In the genomic region with DNA sequence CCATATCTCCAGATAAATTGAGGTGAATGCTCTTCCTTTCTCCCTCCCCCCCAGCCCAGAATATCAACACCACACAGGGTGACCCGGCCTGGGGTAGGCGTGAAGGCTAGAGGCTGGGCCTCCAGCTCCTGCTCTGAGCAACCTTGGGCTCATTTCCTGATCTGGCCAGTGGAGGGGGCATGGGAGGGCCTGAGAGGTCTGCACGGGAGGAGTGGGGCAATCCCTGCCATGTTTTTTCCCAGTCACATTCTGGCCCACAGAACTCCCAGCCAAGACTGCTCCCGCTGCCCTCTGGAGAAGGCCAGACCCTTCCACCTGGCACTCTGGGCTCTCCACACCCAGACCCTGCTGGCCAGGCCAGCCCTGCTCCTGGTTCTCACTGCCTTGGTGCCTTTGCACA, we compare ENCODE assay signal across 9 cellular contexts. TPM values are rescaled to one million over a fixed set of nuclear protein-coding genes. Genes with fewer than 3 reads are reported as not detected.
DNase-seq lines count a peak whose midpoint lies in the region; ATAC-seq, FAIRE-seq and TF ChIP-seq lines count a peak whose summit lies in the region.
"Had no signal": no experiment of that assay in that cellular context is flagged by ENCODE, and none has a peak within 500 bp of the region (broad histone marks: within the 10 kb centered on the region; RNA-seq: fewer than 3 reads in every experiment).

No MANE protein-coding gene starts in this region.

- H3K27me3 Mint-ChIP-seq in activated T-helper 2 cell treated with anti-CD3 and anti-CD28 coated beads, Interferon-gamma antibody, Interleukin-2, Interleukin-4, amounts not matched to agents 10 μg/mL and 5 μg/mL and 100 μg/mL, durations not matched to agents 14 hours and 24 hours and 36 hours (ENCODE audit: low read depth), result no peaks in the 10 kb centered on the region

- FAIRE-seq in bronchial epithelial cell (lab: Jason Lieb, UNC) (no peak), GM12891 (lab: Jason Lieb, UNC) (no peak)
- FAIRE-seq: astrocyte had no signal

- H3K27me3 ChIP-seq in left ventricle myocardium inferior (ENCODE audit: low read depth), result no peaks in the 10 kb centered on the region
- no peaks in the 10 kb centered on the region for H3K27me3 ChIP-seq in bronchial epithelial cell (ENCODE audit: control insufficient read depth, insufficient read depth, low read length)

- H3K36me3 Mint-ChIP-seq in activated T-helper 2 cell treated with anti-CD3 and anti-CD28 coated beads, Interferon-gamma antibody, Interleukin-2, Interleukin-4, amounts not matched to agents 10 μg/mL and 5 μg/mL and 100 μg/mL, durations not matched to agents 14 hours and 24 hours and 36 hours (ENCODE audit: low read depth), result no peaks in the 10 kb centered on the region

- H3K9me3 ChIP-seq in left ventricle myocardium inferior (replicated peaks), result no peaks in the 10 kb centered on the region

- DNase-seq in left ventricle myocardium superior, result no peak
- DNase-seq in left ventricle myocardium inferior, result no peak
- peak; percentile 51 for DNase-seq in bronchial epithelial cell (ENCODE audit: low read depth)
- no peak for DNase-seq in GM12891 (ENCODE audit: insufficient read length, low spot score)
- no peak for DNase-seq in NCI-H446 (lab: John Stamatoyannopoulos, UW)
- DNase-seq in activated T-helper 2 cell treated with anti-CD3 and anti-CD28 coated beads, Interferon-gamma antibody, Interleukin-2, Interleukin-4, amounts not matched to agents 10 μg/mL and 5 μg/mL and 100 μg/mL, durations not matched to agents 14 hours and 24 hours and 36 hours (ENCODE audit: low spot score), result no peak
- DNase-seq: NCI-H146, retina had no signal

- TF ChIP-seq CTCF in left ventricle myocardium inferior (IDR thresholded peaks at IDR 0.05; ENCODE audit: borderline replicate concordance) (no peak), bronchial epithelial cell (IDR thresholded peaks at IDR 0.05; ENCODE audit: insufficient read depth, low read length, severe bottlenecking) (peak; percentile 70)

- no peak overlapping the region for H3K27ac Mint-ChIP-seq in activated T-helper 2 cell treated with anti-CD3 and anti-CD28 coated beads, Interferon-gamma antibody, Interleukin-2, Interleukin-4, amounts not matched to agents 10 μg/mL and 5 μg/mL and 100 μg/mL, durations not matched to agents 14 hours and 24 hours and 36 hours

- no peak overlapping the region for H3K27ac ChIP-seq in left ventricle myocardium inferior (replicated peaks)

- no peaks in the 10 kb centered on the region for H3K4me1 ChIP-seq in left ventricle myocardium inferior

- intact Hi-C loops in left ventricle myocardium superior (cut with micrococcal nuclease) (no loop called here), left ventricle myocardium inferior (cut with micrococcal nuclease) (no loop called here)
- intact Hi-C loops in activated T-helper 2 cell treated with anti-CD3 and anti-CD28 coated beads, Interferon-gamma antibody, Interleukin-2, Interleukin-4, amounts not matched to agents 10 μg/mL and 5 μg/mL and 100 μg/mL, durations not matched to agents 14 hours and 24 hours and 36 hours (cut with micrococcal nuclease), result no loop called here

- H3K4me3 Mint-ChIP-seq in activated T-helper 2 cell treated with anti-CD3 and anti-CD28 coated beads, Interferon-gamma antibody, Interleukin-2, Interleukin-4, amounts not matched to agents 10 μg/mL and 5 μg/mL and 100 μg/mL, durations not matched to agents 14 hours and 24 hours and 36 hours (ENCODE audit: low read depth), result no peak overlapping the region

- no peaks in the 10 kb centered on the region for H3K9me3 Mint-ChIP-seq in activated T-helper 2 cell treated with anti-CD3 and anti-CD28 coated beads, Interferon-gamma antibody, Interleukin-2, Interleukin-4, amounts not matched to agents 10 μg/mL and 5 μg/mL and 100 μg/mL, durations not matched to agents 14 hours and 24 hours and 36 hours

- H3K4me1 Mint-ChIP-seq in activated T-helper 2 cell treated with anti-CD3 and anti-CD28 coated beads, Interferon-gamma antibody, Interleukin-2, Interleukin-4, amounts not matched to agents 10 μg/mL and 5 μg/mL and 100 μg/mL, durations not matched to agents 14 hours and 24 hours and 36 hours (ENCODE audit: low read depth), result peaks cover 7% of the 10 kb centered on the region

- no peak for TF ChIP-seq POLR2A in GM12891 (IDR thresholded peaks at IDR 0.05; ENCODE audit: low read depth, low read length)

- H3K36me3 ChIP-seq in left ventricle myocardium inferior (no peaks in the 10 kb centered on the region), bronchial epithelial cell (ENCODE audit: control insufficient read depth, insufficient read depth, low read length) (no peaks in the 10 kb centered on the region)

- H3K4me3 ChIP-seq in left ventricle myocardium inferior (no peak overlapping the region), bronchial epithelial cell (ENCODE audit: low read depth, low read length) (no peak overlapping the region)

- peak; percentile 20 for ATAC-seq in left ventricle myocardium superior

TF ChIP-seq in GM12891, 5 proteins besides CTCF, POLR2A, EP300 and RAD21:
- TF ChIP-seq PAX5 (IDR thresholded peaks at IDR 0.05; ENCODE audit: insufficient read depth, low read length, severe bottlenecking) (no peak), TAF1 (IDR thresholded peaks at IDR 0.05; ENCODE audit: low read depth, low read length) (no peak), POLR2AphosphoS5 (IDR thresholded peaks at IDR 0.05; ENCODE audit: low read depth, low read length) (no peak), POU2F2 (IDR thresholded peaks at IDR 0.05; ENCODE audit: low read depth, low read length) (no peak), SPI1 (IDR thresholded peaks at IDR 0.05; ENCODE audit: low read depth, low read length) (no peak)

RNA-seq across cellular contexts. Expression of a gene that starts 3.9 kb away (rescaled TPM):
- total RNA-seq in left ventricle myocardium superior (not detected), left ventricle myocardium inferior (not detected), bronchial epithelial cell (not detected in 2 replicates)
- polyA plus RNA-seq in GM12891 (2012; ENCODE audit: low read depth, missing spikeins), result not detected
- not detected in 2 replicates for total RNA-seq in activated T-helper 2 cell treated with anti-CD3 and anti-CD28 coated beads, Interferon-gamma antibody, Interleukin-2, Interleukin-4, amounts not matched to agents 10 μg/mL and 5 μg/mL and 100 μg/mL, durations not matched to agents 14 hours and 24 hours and 36 hours

RNA-seq across cellular contexts. Expression of a gene that starts 30.7 kb away (rescaled TPM):
- total RNA-seq in left ventricle myocardium superior (6.2 TPM), left ventricle myocardium inferior (8.6 TPM), bronchial epithelial cell (15.8 and 16.5 TPM in 2 replicates)
- polyA plus RNA-seq in GM12891 (2012; ENCODE audit: low read depth, missing spikeins), result 16.2 TPM
- total RNA-seq in activated T-helper 2 cell treated with anti-CD3 and anti-CD28 coated beads, Interferon-gamma antibody, Interleukin-2, Interleukin-4, amounts not matched to agents 10 μg/mL and 5 μg/mL and 100 μg/mL, durations not matched to agents 14 hours and 24 hours and 36 hours, result 47.9 and 56.7 TPM in 2 replicates

RNA-seq across cellular contexts. Expression of a gene that starts 30.9 kb away (rescaled TPM):
- total RNA-seq in left ventricle myocardium superior (10.4 TPM), left ventricle myocardium inferior (7.8 TPM), bronchial epithelial cell (3.8 and 9.0 TPM in 2 replicates)
- 3.5 TPM for polyA plus RNA-seq in GM12891 (2012; ENCODE audit: low read depth, missing spikeins)
- total RNA-seq in activated T-helper 2 cell treated with anti-CD3 and anti-CD28 coated beads, Interferon-gamma antibody, Interleukin-2, Interleukin-4, amounts not matched to agents 10 μg/mL and 5 μg/mL and 100 μg/mL, durations not matched to agents 14 hours and 24 hours and 36 hours, result 6.9 and 10.3 TPM in 2 replicates

RNA-seq across cellular contexts. Expression of a gene that starts 48.6 kb away (rescaled TPM):
- not detected for total RNA-seq in left ventricle myocardium superior
- not detected for total RNA-seq in left ventricle myocardium inferior
- total RNA-seq in bronchial epithelial cell, result under 0.01 TPM in 2 replicates
- polyA plus RNA-seq in GM12891 (2012; ENCODE audit: low read depth, missing spikeins), result 0.05 TPM
- 0.16 and 0.39 TPM in 2 replicates for total RNA-seq in activated T-helper 2 cell treated with anti-CD3 and anti-CD28 coated beads, Interferon-gamma antibody, Interleukin-2, Interleukin-4, amounts not matched to agents 10 μg/mL and 5 μg/mL and 100 μg/mL, durations not matched to agents 14 hours and 24 hours and 36 hours

RNA-seq across cellular contexts. Expression of a gene that starts 53.9 kb away (rescaled TPM):
- total RNA-seq in left ventricle myocardium superior (896 TPM), left ventricle myocardium inferior (754 TPM), bronchial epithelial cell (1,123 and 1,188 TPM in 2 replicates)
- polyA plus RNA-seq in GM12891 (2012; ENCODE audit: low read depth, missing spikeins), result 692 TPM
- total RNA-seq in activated T-helper 2 cell treated with anti-CD3 and anti-CD28 coated beads, Interferon-gamma antibody, Interleukin-2, Interleukin-4, amounts not matched to agents 10 μg/mL and 5 μg/mL and 100 μg/mL, durations not matched to agents 14 hours and 24 hours and 36 hours, result 815 and 840 TPM in 2 replicates
